Comparison of ENCODE assay signal across 37 cellular contexts in the genomic region with DNA sequence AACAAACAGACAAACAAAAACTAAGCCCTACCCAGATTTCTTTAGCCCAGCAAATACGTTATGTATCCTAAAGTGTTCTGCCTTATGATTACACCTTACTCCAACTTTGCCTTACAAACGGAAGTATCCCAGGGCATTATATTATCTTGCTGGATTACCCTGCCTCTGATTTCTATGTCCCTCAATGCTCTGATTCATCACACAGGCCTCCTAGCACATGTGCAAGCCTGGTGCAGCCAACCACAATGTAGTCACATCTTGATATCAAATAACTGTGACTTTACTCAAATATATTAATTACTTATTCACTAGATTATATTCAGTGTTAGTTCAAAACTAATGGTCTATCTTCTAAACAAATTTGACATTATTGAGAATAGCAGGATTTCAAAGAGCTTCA.
DNase-seq lines count a peak whose midpoint lies in the region; ATAC-seq, FAIRE-seq and TF ChIP-seq lines count a peak whose summit lies in the region.
"Had no signal": no experiment of that assay in that cellular context is flagged by ENCODE, and none has a peak within 500 bp of the region (broad histone marks: within the 10 kb centered on the region; RNA-seq: fewer than 3 reads in every experiment).

No MANE protein-coding gene starts in this region.

- intact Hi-C loops in PC-9 (cut with micrococcal nuclease; ENCODE audit: unreplicated experiment) (no loop called here), kidney (cut with DNase I) (no loop called here)

- DNase-seq in GM23338 (ENCODE audit: low spot score) (no peak), PC-9 (no peak), cardiac fibroblast (ENCODE audit: low read depth in 2 of 2) (peak; percentile 0 to 10), kidney epithelial cell (ENCODE audit: low read depth) (peak; percentile 1), midbrain (lab: John Stamatoyannopoulos, UW) (no peak), immature natural killer cell (no peak), kidney (no peak)
- DNase-seq in activated T-cell treated with anti-CD3 and anti-CD28 coated beads, Interleukin-2, amount 50 U/mL, for 1 hour: no peak
- DNase-seq: activated CD4-positive, alpha-beta T cell treated with anti-CD3 and anti-CD28 coated beads for 4 hours; activated CD8-positive, alpha-beta T cell treated with anti-CD3 and anti-CD28 coated beads, Interleukin-2, amount 10 ng/mL, durations not matched to agents 7 days and 5 days; anterior cingulate cortex; CD4-positive, alpha-beta memory T cell; Kasumi-1; mesendoderm; naive B cell; NCI-H1436 treated with DMSO at 0.1 percent for 48 hours; NCI-H345; NCI-H69; Peyer's patch; psoas muscle; stimulated activated CD4-positive, alpha-beta T cell treated with anti-CD3 and anti-CD28 coated beads, Interleukin-12 subunit alpha, Interleukin-12 subunit beta, amount 100 ng/mL, for 4 hours; stimulated activated CD4-positive, alpha-beta T cell treated with anti-CD3 and anti-CD28 coated beads, Interleukin-2, amount 100 ng/mL, for 48 hours; stomach; T-helper 9 cell had no signal

- H2AFZ ChIP-seq in GM23338 (0 out of 2 replicates have a peak overlapping the region, but pooled peaks have one; percentile 12), PC-9 (peak overlapping the region; percentile 14; the same call in 1 of the 2 replicates)

- no peak for ATAC-seq in GM23338
- ATAC-seq: activated CD8-positive, alpha-beta T cell treated with anti-CD3 and anti-CD28 coated beads, Interleukin-2, amount 10 ng/mL, durations not matched to agents 7 days and 5 days; activated naive CD4-positive, alpha-beta T cell treated with anti-CD3 and anti-CD28 coated beads, Interleukin-2, amount 50 U/mL, for 72 hours; activated T-helper 17 cell treated with anti-CD3 and anti-CD28 coated beads, Interleukin-2, amount 50 U/mL, for 72 hours; esophagus mucosa; left lobe of liver; psoas muscle; sciatic nerve had no signal

- 0 out of 2 replicates have a peak, but pooled peaks cover 5% of the 10 kb centered on the region for H3K9me2 ChIP-seq in GM23338 (ENCODE audit: insufficient read depth)
- 0 out of 2 replicates have a peak, but pooled peaks cover 6% of the 10 kb centered on the region for H3K9me2 ChIP-seq in PC-9 (ENCODE audit: insufficient read depth)

- H3K9me3 Mint-ChIP-seq in GM23338: peaks cover 10% of the 10 kb centered on the region
- H3K9me3 Mint-ChIP-seq in immature natural killer cell: peaks cover 4 to 17% (median 11%) of the 10 kb centered on the region in 6 donors
- H3K9me3 Mint-ChIP-seq: central memory CD8-positive, alpha-beta T cell had no signal

- TF ChIP-seq CTCF in GM23338 (conservative IDR thresholded peaks at IDR 0.05; ENCODE audit: low read depth in 2 of 2) (no peak), PC-9 (conservative IDR thresholded peaks at IDR 0.05) (no peak), cardiac fibroblast (IDR thresholded peaks at IDR 0.05; ENCODE audit: low read depth, low read length) (no peak), kidney epithelial cell (IDR thresholded peaks at IDR 0.05; ENCODE audit: insufficient read depth, low read length, poor library complexity, severe bottlenecking) (no peak), kidney (IDR thresholded peaks at IDR 0.05; ENCODE audit: borderline replicate concordance, extremely low read depth, insufficient read depth) (no peak)

- H4K20me1 ChIP-seq in GM23338 (replicated peaks; ENCODE audit: insufficient read depth): no peaks in the 10 kb centered on the region
- H4K20me1 ChIP-seq in PC-9 (ENCODE audit: insufficient read depth): no peaks in the 10 kb centered on the region

- H3K4me2 ChIP-seq in GM23338 (no peak overlapping the region), PC-9 (no peak overlapping the region)

- H3K27ac ChIP-seq in GM23338 (ENCODE audit: low read depth) (no peak overlapping the region), PC-9 (no peak overlapping the region), kidney (ENCODE audit: low read depth in 2 of 2, low read length in 2 of 2) (no peak overlapping the region)
- H3K27ac ChIP-seq: HL-60, neutrophil, Peyer's patch, psoas muscle, stomach, VCaP had no signal

- H3K36me3 Mint-ChIP-seq in GM23338 (ENCODE audit: low read depth): peaks cover 2% of the 10 kb centered on the region; the same call in 2 of the 3 replicates
- no peaks in the 10 kb centered on the region for H3K36me3 Mint-ChIP-seq in immature natural killer cell
- H3K36me3 Mint-ChIP-seq: activated naive CD4-positive, alpha-beta T cell treated with anti-CD3 and anti-CD28 coated beads, Interleukin-2, amount 50 U/mL, for 72 hours; CD4-positive, alpha-beta memory T cell; naive B cell had no signal

- no peak overlapping the region for H3K9ac ChIP-seq in kidney (ENCODE audit: low read length in 2 of 2)

- no TSS peak for BruUV-seq in PC-9 (replicated peaks; lab: Mats Ljungman, UMichigan)

- H3K4me3 Mint-ChIP-seq in GM23338 (no peak overlapping the region), immature natural killer cell (no peak overlapping the region)
- H3K4me3 Mint-ChIP-seq: activated CD8-positive, alpha-beta T cell treated with anti-CD3 and anti-CD28 coated beads, Interleukin-2, amount 10 ng/mL, durations not matched to agents 7 days and 5 days; activated T-helper 17 cell treated with anti-CD3 and anti-CD28 coated beads, Interleukin-2, amount 50 U/mL, for 72 hours; B cell; CD4-positive, alpha-beta memory T cell; central memory CD8-positive, alpha-beta T cell; dendritic cell treated with granulocyte-macrophage colony-stimulating factor and Interleukin-4, amounts not matched to agents 40 ng/mL and 50 ng/mL, for 4 days; naive B cell had no signal

- FAIRE-seq in kidney (lab: Jason Lieb, UNC): no peak
- FAIRE-seq: frontal cortex, H1 had no signal

- no peak overlapping the region for H3K4me3 ChIP-seq in GM23338
- no peak overlapping the region for H3K4me3 ChIP-seq in PC-9
- no peak overlapping the region for H3K4me3 ChIP-seq in cardiac fibroblast (replicated peaks in 1 of 2; ENCODE audit: low read depth in 2 of 2, low read length in 2 of 2)
- H3K4me3 ChIP-seq in kidney epithelial cell (ENCODE audit: low read depth, low read length): no peak overlapping the region
- H3K4me3 ChIP-seq in kidney (ENCODE audit: low read length in 2 of 2): no peak overlapping the region
- H3K4me3 ChIP-seq: Peyer's patch, psoas muscle, stomach had no signal

- H3K9me3 ChIP-seq in PC-9 (ENCODE audit: insufficient read depth, low read depth) (peaks cover 3% of the 10 kb centered on the region; the same call in 1 of the 2 replicates), kidney (ENCODE audit: control insufficient read depth in 1 of 2, low read length in 2 of 2) (peaks cover 0 to 4% of the 10 kb centered on the region in 2 donors)
- H3K9me3 ChIP-seq: neutrophil had no signal

- H3K27me3 Mint-ChIP-seq in GM23338 (ENCODE audit: insufficient read depth, low read depth, poor library complexity) (no peaks in the 10 kb centered on the region), immature natural killer cell (ENCODE audit: low read depth in 3 of 3) (no peaks in the 10 kb centered on the region)
- H3K27me3 Mint-ChIP-seq: activated T-helper 17 cell treated with anti-CD3 and anti-CD28 coated beads, Interleukin-2, amount 50 U/mL, for 72 hours; B cell; CD4-positive, alpha-beta memory T cell; central memory CD8-positive, alpha-beta T cell; dendritic cell treated with granulocyte-macrophage colony-stimulating factor and Interleukin-4, amounts not matched to agents 40 ng/mL and 50 ng/mL, for 4 days; naive B cell had no signal

- H3F3A ChIP-seq in GM23338 (replicated peaks; ENCODE audit: low read depth): no peaks in the 10 kb centered on the region
- H3F3A ChIP-seq in PC-9 (ENCODE audit: insufficient read depth, low read depth): no peaks in the 10 kb centered on the region

- no peaks in the 10 kb centered on the region for H3K4me1 ChIP-seq in GM23338 (ENCODE audit: insufficient read depth)
- no peaks in the 10 kb centered on the region for H3K4me1 ChIP-seq in PC-9 (replicated peaks; ENCODE audit: insufficient read depth)
- no peaks in the 10 kb centered on the region for H3K4me1 ChIP-seq in kidney (ENCODE audit: control insufficient read depth in 1 of 2, insufficient read depth in 1 of 2, low read depth in 1 of 2, low read length in 2 of 2)
- H3K4me1 ChIP-seq: Peyer's patch, psoas muscle, stomach had no signal

- H3K79me2 ChIP-seq in GM23338 (replicated peaks; ENCODE audit: insufficient read depth) (no peaks in the 10 kb centered on the region), PC-9 (ENCODE audit: low read depth) (no peaks in the 10 kb centered on the region)

- H3K27ac Mint-ChIP-seq in GM23338: no peak overlapping the region
- H3K27ac Mint-ChIP-seq in immature natural killer cell: no peak overlapping the region
- H3K27ac Mint-ChIP-seq: activated CD8-positive, alpha-beta T cell treated with anti-CD3 and anti-CD28 coated beads, Interleukin-2, amount 10 ng/mL, durations not matched to agents 7 days and 5 days; activated naive CD4-positive, alpha-beta T cell treated with anti-CD3 and anti-CD28 coated beads, Interleukin-2, amount 50 U/mL, for 72 hours; activated T-helper 17 cell treated with anti-CD3 and anti-CD28 coated beads, Interleukin-2, amount 50 U/mL, for 72 hours; B cell; CD4-positive, alpha-beta memory T cell; dendritic cell treated with granulocyte-macrophage colony-stimulating factor and Interleukin-4, amounts not matched to agents 40 ng/mL and 50 ng/mL, for 4 days; naive B cell had no signal

- POLR2A ChIA-PET in PC-9 (lab: Charles Lee; ENCODE audit: unreplicated experiment): no interaction called here

- CTCF ChIA-PET in PC-9 (lab: Charles Lee): no interaction called here

- no peaks in the 10 kb centered on the region for H3K4me1 Mint-ChIP-seq in GM23338
- no peaks in the 10 kb centered on the region for H3K4me1 Mint-ChIP-seq in immature natural killer cell
- H3K4me1 Mint-ChIP-seq: activated T-helper 17 cell treated with anti-CD3 and anti-CD28 coated beads, Interleukin-2, amount 50 U/mL, for 72 hours; B cell; CD4-positive, alpha-beta memory T cell; central memory CD8-positive, alpha-beta T cell; naive B cell had no signal

- H3K36me3 ChIP-seq in GM23338 (ENCODE audit: insufficient read depth) (no peaks in the 10 kb centered on the region), PC-9 (ENCODE audit: low read depth) (no peaks in the 10 kb centered on the region), kidney epithelial cell (ENCODE audit: control insufficient read depth, insufficient read depth, low read length) (no peaks in the 10 kb centered on the region), kidney (ENCODE audit: control insufficient read depth in 1 of 2, insufficient read depth in 2 of 2, low read length in 2 of 2) (no peaks in the 10 kb centered on the region)
- H3K36me3 ChIP-seq: neutrophil, Peyer's patch, stomach had no signal

- no peaks in the 10 kb centered on the region for H3K27me3 ChIP-seq in GM23338 (ENCODE audit: insufficient read depth)
- no peaks in the 10 kb centered on the region for H3K27me3 ChIP-seq in PC-9 (ENCODE audit: insufficient read depth, low read depth)
- H3K27me3 ChIP-seq in kidney epithelial cell (ENCODE audit: control insufficient read depth, insufficient read depth, low read length): no peaks in the 10 kb centered on the region
- H3K27me3 ChIP-seq: neutrophil, Peyer's patch, stomach had no signal

TF ChIP-seq in GM23338, 12 proteins besides CTCF, POLR2A, EP300 and RAD21 (continues in another document):
- no peak for TF ChIP-seq JUNB (IDR thresholded peaks at IDR 0.05; ENCODE audit: unreplicated experiment)
- TF ChIP-seq CREB1 (CRISPR knock-in tag; IDR thresholded peaks at IDR 0.05; ENCODE audit: low read depth): no peak
- no peak for TF ChIP-seq NANOG (IDR thresholded peaks at IDR 0.05; ENCODE audit: borderline replicate concordance)

Comparison
In these comparisons a context has a peak if more than half of its experiments do, and no peak if none do; other contexts are left out.
1. DNase-seq: peak in cardiac fibroblast (2 of 2) and kidney epithelial cell (single experiment); none in GM23338 (single experiment), PC-9 (0 of 2), midbrain (single experiment), activated T-cell treated with anti-CD3 and anti-CD28 coated beads, Interleukin-2, amount 50 U/mL, for 1 hour (single experiment), immature natural killer cell (0 of 3) and kidney (single experiment).